Comparison of ENCODE assay signal across 9 cellular contexts in the genomic region with DNA sequence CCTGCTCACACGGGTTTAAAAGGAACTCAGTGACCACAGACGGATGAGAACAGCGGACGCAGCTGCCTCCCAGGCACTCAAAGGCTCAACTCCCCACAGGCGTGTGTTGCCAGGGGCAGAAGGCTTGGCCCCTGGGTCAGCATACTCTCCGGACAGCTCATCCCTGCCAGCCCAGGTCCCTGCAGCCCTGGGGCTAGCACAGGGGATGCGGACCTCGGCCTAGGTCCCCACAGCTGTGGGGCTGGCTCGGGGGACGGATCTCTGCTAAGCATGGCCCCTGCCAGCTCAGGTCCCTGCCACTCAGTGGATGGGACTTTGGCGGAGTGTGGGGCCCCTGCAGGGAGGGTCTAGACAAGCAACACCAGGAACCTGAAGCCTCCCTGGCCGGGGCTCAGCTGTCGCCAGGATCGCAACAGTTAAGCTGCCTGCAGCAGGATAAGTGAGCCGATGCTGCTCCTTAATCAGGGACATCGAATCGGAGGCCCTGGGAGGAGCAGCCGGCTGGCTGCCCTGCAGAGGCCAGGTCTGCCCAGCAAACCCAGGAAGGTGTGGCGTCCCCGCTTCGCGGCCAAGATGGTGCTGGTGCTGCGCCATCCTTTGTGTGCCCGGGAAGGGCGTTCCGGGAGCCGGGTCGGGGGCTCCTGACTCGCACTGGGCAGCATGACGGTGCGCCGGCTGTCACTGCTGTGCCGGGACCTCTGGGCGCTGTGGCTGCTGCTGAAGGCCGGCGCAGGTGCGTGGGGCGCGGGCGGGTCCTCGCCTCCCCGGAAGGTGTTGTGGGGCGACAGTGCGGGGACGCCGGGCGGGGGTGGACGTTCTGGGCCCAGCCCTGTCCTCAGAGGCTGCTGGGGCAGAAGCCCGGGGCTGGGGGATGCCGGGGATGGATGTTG. TPM values are rescaled to one million over a fixed set of nuclear protein-coding genes. Genes with fewer than 3 reads are reported as not detected.
A peak's percentile ranks its signal among the peaks of the same experiment; 100 is the strongest.
DNase-seq lines count a peak whose midpoint lies in the region; ATAC-seq and TF ChIP-seq lines count a peak whose summit lies in the region.
"Had no signal": no experiment of that assay in that cellular context is flagged by ENCODE, and none has a peak within 500 bp of the region (broad histone marks: within the 10 kb centered on the region; RNA-seq: fewer than 3 reads in every experiment).

No MANE protein-coding gene starts in this region.

- 6 to 12% methylated on average over 28 to 50 of the region's 50 CpGs for WGBS in body of pancreas, 2 donors

- H3K36me3 ChIP-seq in BE2C (no peaks in the 10 kb centered on the region), body of pancreas (replicated peaks in 1 of 2; ENCODE audit: insufficient read depth in 1 of 2, low read depth in 2 of 2) (no peaks in the 10 kb centered on the region), mucosa of descending colon (ENCODE audit: low read depth) (no peaks in the 10 kb centered on the region)
- H3K36me3 ChIP-seq: neutrophil had no signal

- H3K9me3 ChIP-seq in BE2C (no peaks in the 10 kb centered on the region), body of pancreas (no peaks in the 10 kb centered on the region), mucosa of descending colon (no peaks in the 10 kb centered on the region)
- H3K9me3 ChIP-seq: neutrophil had no signal

- no peaks in the 10 kb centered on the region for H3K27me3 ChIP-seq in BE2C
- no peaks in the 10 kb centered on the region for H3K27me3 ChIP-seq in body of pancreas

- TF ChIP-seq POLR2A in body of pancreas (IDR thresholded peaks at IDR 0.05): peak in 1 of 3 donors; percentile 26

- H3K27ac ChIP-seq in body of pancreas: peak overlapping the region in 3 of 4 donors; percentile 9 to 46 (median 44)
- H3K27ac ChIP-seq: neutrophil had no signal

- peak overlapping the region; percentile 73 for H3K4me3 ChIP-seq in BE2C (ENCODE audit: low read depth, low read length)
- no peak overlapping the region for H3K4me3 ChIP-seq in body of pancreas
- H3K4me3 ChIP-seq in mucosa of descending colon: no peak overlapping the region

- TF ChIP-seq CTCF in BE2C (IDR thresholded peaks at IDR 0.05; ENCODE audit: low read depth, low read length) (no peak), body of pancreas (IDR thresholded peaks at IDR 0.05) (no peak), mucosa of descending colon (IDR thresholded peaks at IDR 0.05) (no peak)

- peaks cover 17% of the 10 kb centered on the region for H3K4me1 ChIP-seq in BE2C
- peaks cover 25% of the 10 kb centered on the region for H3K4me1 ChIP-seq in body of pancreas
- H3K4me1 ChIP-seq in mucosa of descending colon (ENCODE audit: low read depth): peaks cover 28% of the 10 kb centered on the region

- DNase-seq in BE2C: peak; percentile 91
- peak; percentile 84 for DNase-seq in NCI-H1436 (lab: John Stamatoyannopoulos, UW)
- peak; percentile 63 to 80 (median 76) for DNase-seq in body of pancreas
- peak in 2 of 3 donors; percentile 53 to 60 for DNase-seq in mucosa of descending colon
- DNase-seq in GF-D8 (lab: John Stamatoyannopoulos, UW): no peak
- no peak for DNase-seq in activated T-cell treated with anti-CD3 and anti-CD28 coated beads, Interleukin-2, amount 50 U/mL, for 1 hour

- intact Hi-C loops in body of pancreas (cut with DNase I) (no loop called here), mucosa of descending colon (cut with DNase I, micrococcal nuclease) (no loop called here)

- ATAC-seq in body of pancreas (peak; percentile 79), mucosa of descending colon (peak; percentile 40), GM21360 (IDR thresholded peaks at IDR 0.05; ENCODE audit: unreplicated experiment) (no peak), GM21717 (IDR thresholded peaks at IDR 0.05; ENCODE audit: unreplicated experiment) (no peak)

RNA-seq across cellular contexts. Expression of a gene that starts 32.5 kb away (rescaled TPM):
- 35.5 TPM for polyA plus RNA-seq in BE2C (2012; ENCODE audit: insufficient read depth, insufficient read length, low read depth)
- 10 to 100 TPM; 37.4 to 74.8 TPM for total RNA-seq in body of pancreas
- 100 to 1,000 TPM in 1 of 3 donors, 10 to 100 TPM in 2; 53.9 to 109 (median 95.4) TPM for total RNA-seq in mucosa of descending colon

Comparison
In these comparisons a context has a peak if more than half of its experiments do, and no peak if none do; other contexts are left out.
1. DNase-seq: peak in BE2C (single experiment), NCI-H1436 (single experiment), body of pancreas (4 of 4) and mucosa of descending colon (2 of 3); none in GF-D8 (single experiment) and activated T-cell treated with anti-CD3 and anti-CD28 coated beads, Interleukin-2, amount 50 U/mL, for 1 hour (single experiment).
2. ATAC-seq: peak in body of pancreas (single experiment) and mucosa of descending colon (single experiment); none in GM21360 (single experiment) and GM21717 (single experiment).